In genomic region chr1:203612932-203613682, GRCh38 we compare ENCODE assay signal across 15 cellular contexts. TPM values are rescaled to one million over a fixed set of nuclear protein-coding genes. Genes with fewer than 3 reads are reported as not detected.
DNase-seq lines count a peak whose midpoint lies in the region; ATAC-seq and TF ChIP-seq lines count a peak whose summit lies in the region.
"Had no signal": no experiment of that assay in that cellular context is flagged by ENCODE, and none has a peak within 500 bp of the region (broad histone marks: within the 10 kb centered on the region; RNA-seq: fewer than 3 reads in every experiment).

No MANE protein-coding gene starts in this region.

- no peak overlapping the region for H3K27ac Mint-ChIP-seq in CD4-positive, alpha-beta T cell
- no peak overlapping the region for H3K27ac Mint-ChIP-seq in central memory CD8-positive, alpha-beta T cell (ENCODE audit: low read depth)
- H3K27ac Mint-ChIP-seq: nephron progenitor cell had no signal

- no peak overlapping the region for H3K4me3 Mint-ChIP-seq in CD4-positive, alpha-beta T cell
- no peak overlapping the region for H3K4me3 Mint-ChIP-seq in central memory CD8-positive, alpha-beta T cell
- H3K4me3 Mint-ChIP-seq: nephron progenitor cell had no signal

- POLR2A ChIA-PET in CD4-positive, alpha-beta T cell (lab: Charles Lee): interaction anchor here (0.6 to 0.9 kb wide), 3 partner anchors 13 to 40 kb away, joined by 3 to 4 read pairs (median 3); partner anchors contain the start of gene ATP2B4

- ATAC-seq in CD4-positive, alpha-beta T cell (ENCODE audit: poor library complexity): peak; percentile 58
- ATAC-seq in central memory CD8-positive, alpha-beta T cell (replicated peaks; ENCODE audit: extremely low read depth, poor library complexity, severe bottlenecking): peak; percentile 65
- no peak for ATAC-seq in lower lobe of right lung
- ATAC-seq: heart left ventricle, left lobe of liver, sciatic nerve had no signal

- no peaks in the 10 kb centered on the region for H3K36me3 ChIP-seq in lower lobe of right lung
- H3K36me3 ChIP-seq: heart left ventricle had no signal

- no peaks in the 10 kb centered on the region for H3K27me3 Mint-ChIP-seq in CD4-positive, alpha-beta T cell
- no peaks in the 10 kb centered on the region for H3K27me3 Mint-ChIP-seq in central memory CD8-positive, alpha-beta T cell

- H3K4me1 ChIP-seq in lower lobe of right lung: no peaks in the 10 kb centered on the region
- H3K4me1 ChIP-seq: testis had no signal

- H3K9me3 Mint-ChIP-seq in CD4-positive, alpha-beta T cell: no peaks in the 10 kb centered on the region
- H3K9me3 Mint-ChIP-seq in central memory CD8-positive, alpha-beta T cell: no peaks in the 10 kb centered on the region
- H3K9me3 Mint-ChIP-seq: nephron progenitor cell had no signal

- TF ChIP-seq CTCF in CD4-positive, alpha-beta T cell (IDR thresholded peaks at IDR 0.05): no peak
- TF ChIP-seq CTCF in GM12865 (IDR thresholded peaks at IDR 0.05; ENCODE audit: insufficient read depth, low read depth, low read length, missing control alignments): no peak
- no peak for TF ChIP-seq CTCF in lower lobe of right lung (IDR thresholded peaks at IDR 0.05)

- H3K9me3 ChIP-seq in CD4-positive, alpha-beta T cell (ENCODE audit: control insufficient read depth, low read length): no peaks in the 10 kb centered on the region
- H3K9me3 ChIP-seq in lower lobe of right lung: no peaks in the 10 kb centered on the region
- H3K9me3 ChIP-seq: heart left ventricle, testis had no signal

- CTCF ChIA-PET in CD4-positive, alpha-beta T cell (lab: Charles Lee): interaction anchor here (0.7 kb wide), 1 partner anchor 109 kb away, joined by 3 read pairs; no protein-coding TSS in a partner anchor

- H3K36me3 Mint-ChIP-seq in CD4-positive, alpha-beta T cell (ENCODE audit: low read depth): no peaks in the 10 kb centered on the region
- H3K36me3 Mint-ChIP-seq in central memory CD8-positive, alpha-beta T cell (ENCODE audit: insufficient read depth): peaks cover 2% of the 10 kb centered on the region

- peaks cover 33% of the 10 kb centered on the region for H3K4me1 Mint-ChIP-seq in CD4-positive, alpha-beta T cell (ENCODE audit: low read depth)
- H3K4me1 Mint-ChIP-seq in central memory CD8-positive, alpha-beta T cell: peaks cover 35% of the 10 kb centered on the region
- H3K4me1 Mint-ChIP-seq: nephron progenitor cell had no signal

- H3K27me3 ChIP-seq in CD4-positive, alpha-beta T cell (ENCODE audit: control insufficient read depth, insufficient read depth, low read length): no peaks in the 10 kb centered on the region
- H3K27me3 ChIP-seq in lower lobe of right lung (ENCODE audit: low read depth): no peaks in the 10 kb centered on the region
- H3K27me3 ChIP-seq: heart left ventricle, testis had no signal

- intact Hi-C loops in CD4-positive, alpha-beta T cell (cut with DNase I, micrococcal nuclease): no loop called here
- intact Hi-C loops in lower lobe of right lung (cut with DNase I): no loop called here

- no peak overlapping the region for H3K4me3 ChIP-seq in GM12865 (ENCODE audit: low read depth, low read length)
- no peak overlapping the region for H3K4me3 ChIP-seq in lower lobe of right lung
- H3K4me3 ChIP-seq: GM23248, heart left ventricle, testis had no signal

- DNase-seq in CD4-positive, alpha-beta T cell: no peak
- DNase-seq in GM12865 (ENCODE audit: low read depth) (peak; percentile 70), RPMI7951 (ENCODE audit: low read depth) (peak; percentile 59), lower lobe of right lung (no peak), epidermal melanocyte (ENCODE audit: insufficient read length, low spot score) (no peak), NCI-H1694 treated with DMSO at 0.1 percent for 48 hours (lab: John Stamatoyannopoulos, UW) (no peak), NCI-H146 (lab: John Stamatoyannopoulos, UW) (no peak)
- DNase-seq in central memory CD8-positive, alpha-beta T cell (ENCODE audit: low spot score in 2 of 2): no peak
- DNase-seq: GM23248, heart left ventricle, NCI-H2107, nephron progenitor cell, testis had no signal

- H3K27ac ChIP-seq in CD4-positive, alpha-beta T cell (ENCODE audit: low read depth, low read length): no peak overlapping the region
- no peak overlapping the region for H3K27ac ChIP-seq in lower lobe of right lung
- H3K27ac ChIP-seq: GM23248, heart left ventricle, testis had no signal

RNA-seq across cellular contexts. Expression of gene ATP2B4, which starts 13.5 kb away (rescaled TPM):
- 10 to 100 TPM; 23.6 to 23.7 TPM for total RNA-seq in CD4-positive, alpha-beta T cell
- 30.4 and 36.5 TPM in 2 replicates for total RNA-seq in RPMI7951 (2014; rRNA removed; shearing (Covaris generic))
- 92.3 TPM for total RNA-seq in lower lobe of right lung

Comparison
In these comparisons a context has a peak if more than half of its experiments do, and no peak if none do; other contexts are left out.
1. ATAC-seq: peak in CD4-positive, alpha-beta T cell (single experiment) and central memory CD8-positive, alpha-beta T cell (single experiment); none in lower lobe of right lung (0 of 2).
2. DNase-seq: peak in GM12865 (single experiment) and RPMI7951 (single experiment); none in CD4-positive, alpha-beta T cell (0 of 10), central memory CD8-positive, alpha-beta T cell (0 of 2), lower lobe of right lung (single experiment), epidermal melanocyte (single experiment), NCI-H1694 treated with DMSO at 0.1 percent for 48 hours (single experiment) and NCI-H146 (single experiment).